Comparison of ENCODE assay signal across 17 cellular contexts in the genomic region with DNA sequence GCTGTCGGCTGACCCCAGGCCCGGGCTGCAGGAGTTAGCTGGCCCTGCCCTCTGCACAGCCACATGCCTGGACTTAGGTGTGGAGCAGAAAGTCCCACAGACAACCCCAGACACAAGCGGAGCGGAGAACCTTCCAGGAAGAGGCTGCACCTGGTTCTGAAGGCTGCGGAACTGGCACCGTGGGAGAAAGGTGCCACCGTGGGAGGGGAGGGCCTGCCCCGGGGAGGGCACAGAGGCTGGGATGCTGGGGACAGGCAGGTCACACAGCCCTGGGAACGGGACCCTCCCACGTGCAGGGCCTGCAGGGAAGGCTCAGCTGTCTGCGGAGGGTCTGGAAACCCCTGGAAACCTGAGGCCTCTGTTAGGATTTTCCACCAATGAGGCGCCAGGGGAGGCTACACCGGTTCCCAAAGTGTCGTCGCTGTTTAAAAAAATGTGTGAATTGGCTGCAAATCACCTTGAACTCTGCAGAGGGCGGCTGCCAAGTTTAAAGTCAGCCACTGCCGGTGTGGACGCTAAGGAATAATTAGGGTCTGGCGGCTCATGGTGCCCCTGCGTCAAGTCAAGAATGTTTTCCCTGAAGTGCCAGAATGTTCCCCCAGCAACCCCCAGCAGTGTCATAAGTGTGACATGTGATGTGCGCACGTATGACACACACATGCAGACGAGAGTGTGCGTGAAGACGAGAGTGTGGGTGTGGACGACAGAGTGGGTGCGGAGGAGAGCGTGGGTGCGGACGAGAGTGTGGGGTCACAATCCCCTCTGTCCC. TPM values are rescaled to one million over a fixed set of nuclear protein-coding genes. Genes with fewer than 3 reads are reported as not detected.
"Had no signal": no experiment of that assay in that cellular context is flagged by ENCODE, and none has a peak within 500 bp of the region (broad histone marks: within the 10 kb centered on the region; RNA-seq: fewer than 3 reads in every experiment).

No MANE protein-coding gene starts in this region.

- H3K79me2 ChIP-seq: parathyroid adenoma had no signal

- H3K4me3 Mint-ChIP-seq: activated CD4-positive, alpha-beta T cell treated with anti-CD3 and anti-CD28 coated beads for 36 hours; activated CD8-positive, alpha-beta T cell treated with anti-CD3 and anti-CD28 coated beads, Interleukin-2, amount 10 ng/mL, durations not matched to agents 7 days and 5 days had no signal

- H3K4me3 ChIP-seq: heart left ventricle, skin epidermis, thyroid gland, uterus had no signal

- ATAC-seq: activated CD4-positive, alpha-beta T cell treated with anti-CD3 and anti-CD28 coated beads for 36 hours; activated CD8-positive, alpha-beta T cell treated with anti-CD3 and anti-CD28 coated beads, Interleukin-2, amount 10 ng/mL, durations not matched to agents 7 days and 5 days; heart left ventricle; left ventricle myocardium superior had no signal

- H2AFZ ChIP-seq: parathyroid adenoma had no signal

- H3K4me1 ChIP-seq: parathyroid adenoma had no signal

- H3K9ac ChIP-seq: parathyroid adenoma had no signal

- DNase-seq: activated CD4-positive, alpha-beta T cell treated with anti-CD3 and anti-CD28 coated beads for 36 hours; activated CD8-positive, alpha-beta T cell treated with anti-CD3 and anti-CD28 coated beads, Interleukin-2, amount 10 ng/mL, durations not matched to agents 7 days and 5 days; activated naive CD4-positive, alpha-beta T cell treated with Interleukin-2 at 50 U/mL for 16 hours; effector CD4-positive, alpha-beta T cell; foreskin melanocyte; heart left ventricle; islet precursor cell; left ventricle myocardium superior; retina; stimulated activated CD4-positive, alpha-beta T cell treated with anti-CD3 and anti-CD28 coated beads, Interleukin-4, amount 100 ng/mL, for 4 hours; T1000; thyroid gland; uterus had no signal

- H3K27ac ChIP-seq: heart left ventricle, parathyroid adenoma, skin epidermis, thyroid gland, uterus had no signal

- H3K9me3 ChIP-seq: heart left ventricle, thyroid gland, uterus had no signal

- FAIRE-seq: colon had no signal

- H3K27ac Mint-ChIP-seq: activated CD4-positive, alpha-beta T cell treated with anti-CD3 and anti-CD28 coated beads for 36 hours; activated CD8-positive, alpha-beta T cell treated with anti-CD3 and anti-CD28 coated beads, Interleukin-2, amount 10 ng/mL, durations not matched to agents 7 days and 5 days had no signal

- H3K27me3 ChIP-seq: heart left ventricle, thyroid gland, uterus had no signal

- H3K36me3 ChIP-seq: heart left ventricle, thyroid gland, uterus had no signal

RNA-seq across cellular contexts. Expression of a gene that starts 50.9 kb away (rescaled TPM):
- total RNA-seq: activated CD4-positive, alpha-beta T cell treated with anti-CD3 and anti-CD28 coated beads for 36 hours; activated CD8-positive, alpha-beta T cell treated with anti-CD3 and anti-CD28 coated beads, Interleukin-2, amount 10 ng/mL, durations not matched to agents 7 days and 5 days; cardiac septum; heart left ventricle; left ventricle myocardium superior; thyroid gland; uterus had no signal
- polyA plus RNA-seq: heart left ventricle had no signal

RNA-seq across cellular contexts. Expression of a gene that starts 59.7 kb away (rescaled TPM):
- total RNA-seq: activated CD8-positive, alpha-beta T cell treated with anti-CD3 and anti-CD28 coated beads, Interleukin-2, amount 10 ng/mL, durations not matched to agents 7 days and 5 days had no signal
